In the genomic region with DNA sequence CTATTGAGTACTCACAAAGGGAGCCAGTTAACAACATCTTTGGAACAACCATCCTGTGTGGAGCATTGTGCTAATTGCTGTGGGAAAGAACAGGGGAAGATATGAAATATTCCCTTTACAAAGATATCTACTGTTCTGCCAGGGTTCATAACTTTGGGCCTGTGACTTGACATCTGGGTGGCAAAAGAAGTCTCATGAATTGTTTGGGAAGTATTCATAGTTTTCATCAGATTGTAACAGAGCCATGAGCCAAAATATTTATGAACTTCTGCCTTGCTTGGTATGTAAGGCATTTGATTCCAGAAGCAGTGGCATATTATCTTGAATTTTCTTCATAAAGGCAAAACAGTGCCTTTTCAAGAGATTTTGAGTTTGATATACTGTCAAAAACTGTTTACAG, we compare ENCODE assay signal across 26 cellular contexts.
DNase-seq lines count a peak whose midpoint lies in the region; ATAC-seq and TF ChIP-seq lines count a peak whose summit lies in the region.
"Had no signal": no experiment of that assay in that cellular context is flagged by ENCODE, and none has a peak within 500 bp of the region (broad histone marks: within the 10 kb centered on the region; RNA-seq: fewer than 3 reads in every experiment).

No MANE protein-coding gene starts in this region.

- H4K91ac ChIP-seq in IMR-90 (ENCODE audit: insufficient read depth, low read depth, low read length): 0 out of 2 replicates have a peak overlapping the region, but pooled peaks have one; percentile 5

- intact Hi-C loops in IMR-90 (cut with micrococcal nuclease) (no loop called here), left cardiac atrium (cut with DNase I) (no loop called here), left ventricle myocardium superior (cut with micrococcal nuclease) (no loop called here)

- no peak overlapping the region for H3K14ac ChIP-seq in IMR-90 (replicated peaks; ENCODE audit: low read depth, low read length)

- peaks cover 2% of the 10 kb centered on the region; the same call in 1 of the 2 replicates for H3K9me3 ChIP-seq in IMR-90 (ENCODE audit: control insufficient read depth, insufficient read depth, low read length)
- H3K9me3 ChIP-seq: A549, upper lobe of left lung had no signal

- no peak for TF ChIP-seq RAD21 in IMR-90 (IDR thresholded peaks at IDR 0.05; ENCODE audit: low read length)

- H3K4me3 ChIP-seq in AG09309 (ENCODE audit: control insufficient read depth, low read depth, low read length) (no peak overlapping the region), IMR-90 (ENCODE audit: insufficient read depth, low read depth, low read length) (no peak overlapping the region)
- H3K4me3 ChIP-seq: A549, upper lobe of left lung had no signal

- H3K36me3 Mint-ChIP-seq in osteocyte (ENCODE audit: unreplicated experiment): no peaks in the 10 kb centered on the region
- H3K36me3 Mint-ChIP-seq: CD4-positive, CD25-positive, alpha-beta regulatory T cell; memory B cell had no signal

- H3K9ac ChIP-seq in IMR-90 (ENCODE audit: low read depth, low read length): no peak overlapping the region

- 0 out of 2 replicates have a peak overlapping the region, but pooled peaks have one; percentile 14 for H2AK5ac ChIP-seq in IMR-90 (ENCODE audit: low read depth, low read length)

- H3K27ac ChIP-seq in IMR-90 (ENCODE audit: insufficient read depth, low read length): no peak overlapping the region
- H3K27ac ChIP-seq: A549, HL-60, upper lobe of left lung had no signal

- H3K4ac ChIP-seq in IMR-90 (ENCODE audit: low read depth, low read length): peak overlapping the region; percentile 49; the same call in 1 of the 2 replicates

- no peak for TF ChIP-seq POLR2A in IMR-90 (IDR thresholded peaks at IDR 0.05; ENCODE audit: low read depth, low read length)

- no peaks in the 10 kb centered on the region for H3K79me1 ChIP-seq in IMR-90 (ENCODE audit: low read depth in 1 of 2, low read length in 2 of 2)

- H3K4me3 Mint-ChIP-seq in osteocyte (ENCODE audit: unreplicated experiment): no peak overlapping the region
- H3K4me3 Mint-ChIP-seq: activated T-cell treated with anti-CD3 and anti-CD28 coated beads, Interleukin-2, amount 50 U/mL, for 4 hours; CD4-positive, CD25-positive, alpha-beta regulatory T cell; memory B cell; naive thymus-derived CD4-positive, alpha-beta T cell had no signal

- no peak overlapping the region for H3K23ac ChIP-seq in IMR-90 (ENCODE audit: low read depth, low read length)

- H3K36me3 ChIP-seq in IMR-90 (ENCODE audit: control insufficient read depth, insufficient read depth, low read length): no peaks in the 10 kb centered on the region
- H3K36me3 ChIP-seq: upper lobe of left lung had no signal

- DNase-seq in AG09309 (ENCODE audit: low read depth) (peak; percentile 62), IMR-90 (peak; percentile 54), dedifferentiated amniotic fluid mesenchymal stem cell (ENCODE audit: extremely low spot score) (peak; percentile 26), osteocyte (ENCODE audit: extremely low spot score, unreplicated experiment) (no peak), cortex of kidney (lab: John Stamatoyannopoulos, UW) (no peak), occipital lobe (lab: John Stamatoyannopoulos, UW) (no peak), left cardiac atrium (no peak), left ventricle myocardium superior (no peak)
- DNase-seq: activated CD4-positive, CD25-positive, alpha-beta regulatory T cell treated with anti-CD3 and anti-CD28 coated beads, Interleukin-2, amount 50 U/mL, for 72 hours; activated naive CD4-positive, alpha-beta T cell; activated T-cell treated with anti-CD3 and anti-CD28 coated beads, Interleukin-2, amount 50 U/mL, for 4 hours; amygdala; CD4-positive, CD25-positive, alpha-beta regulatory T cell; GDM1; naive thymus-derived CD4-positive, alpha-beta T cell; NCI-H1105 treated with DMSO at 0.1 percent for 48 hours; NCI-H2029 treated with DMSO at 0.1 percent for 48 hours; NCI-H226; NCI-H774; right cardiac atrium; SW 1271 had no signal

- no peak overlapping the region for H2AK9ac ChIP-seq in IMR-90 (replicated peaks; ENCODE audit: low read depth, low read length, poor library complexity)

- dilution Hi-C loops in IMR-90 (cut with HindIII; ENCODE audit: low sequenced_read_pairs, unreplicated experiment): no loop called here

- BruUV-seq in IMR-90 (replicated peaks; lab: Mats Ljungman, UMichigan): no TSS peak

- peaks cover 3% of the 10 kb centered on the region; the same call in 1 of the 2 replicates for H3K4me1 ChIP-seq in IMR-90 (ENCODE audit: control insufficient read depth, insufficient read depth, low read length)
- H3K4me1 ChIP-seq: A549, upper lobe of left lung had no signal

- H3K27me3 ChIP-seq in IMR-90 (ENCODE audit: control insufficient read depth, insufficient read depth, low read length): no peaks in the 10 kb centered on the region
- H3K27me3 ChIP-seq: upper lobe of left lung had no signal

- H2BK15ac ChIP-seq in IMR-90 (ENCODE audit: low read depth, low read length): peak overlapping the region; percentile 39; the same call in 2 of the 3 replicates

- no peak for TF ChIP-seq CTCF in AG09309 (IDR thresholded peaks at IDR 0.05; ENCODE audit: control insufficient read depth, insufficient read depth, low read depth, low read length, missing control alignments)
- TF ChIP-seq CTCF in IMR-90 (conservative IDR thresholded peaks at IDR 0.05; ENCODE audit: low read depth, low read length): no peak
- no peak for TF ChIP-seq CTCF in osteocyte (IDR thresholded peaks at IDR 0.05)

- peak overlapping the region; percentile 38; the same call in 1 of the 2 replicates for H3K18ac ChIP-seq in IMR-90 (ENCODE audit: low read depth, low read length)

- H2BK5ac ChIP-seq in IMR-90 (ENCODE audit: low read depth, low read length, poor library complexity, severe bottlenecking): peak overlapping the region; percentile 70

- no peaks in the 10 kb centered on the region for H3K9me3 Mint-ChIP-seq in osteocyte (ENCODE audit: unreplicated experiment)
- H3K9me3 Mint-ChIP-seq: activated T-cell treated with anti-CD3 and anti-CD28 coated beads, Interleukin-2, amount 50 U/mL, for 4 hours had no signal

- CTCF ChIA-PET in IMR-90 (lab: Yijun Ruan, JAX): no interaction called here

- POLR2A ChIA-PET in IMR-90 (lab: Charles Lee; ENCODE audit: unreplicated experiment): no interaction called here

- H4K5ac ChIP-seq in IMR-90 (ENCODE audit: low read depth, low read length): no peak overlapping the region

- peak overlapping the region; percentile 27 for H3K27ac Mint-ChIP-seq in osteocyte (ENCODE audit: unreplicated experiment)
- H3K27ac Mint-ChIP-seq: CD4-positive, CD25-positive, alpha-beta regulatory T cell; memory B cell; naive thymus-derived CD4-positive, alpha-beta T cell had no signal

- in situ Hi-C loops in IMR-90 (cut with MboI; ENCODE audit: low sequenced_read_pairs): no loop called here

- no peaks in the 10 kb centered on the region for H4K20me1 ChIP-seq in IMR-90 (ENCODE audit: insufficient read depth, low read length)

- H3K56ac ChIP-seq in IMR-90 (ENCODE audit: extremely low read depth, insufficient read depth, low read length): no peak overlapping the region

- no peak overlapping the region for H2AFZ ChIP-seq in IMR-90 (replicated peaks; ENCODE audit: low read length, poor library complexity)

- no peaks in the 10 kb centered on the region for H3K27me3 Mint-ChIP-seq in osteocyte (ENCODE audit: unreplicated experiment)
- H3K27me3 Mint-ChIP-seq: CD4-positive, CD25-positive, alpha-beta regulatory T cell; memory B cell had no signal

- ATAC-seq in IMR-90 (ENCODE audit: low read depth) (peak; percentile 86), left cardiac atrium (no peak), left ventricle myocardium superior (no peak)
- ATAC-seq: A549; activated T-cell treated with anti-CD3 and anti-CD28 coated beads, Interleukin-2, amount 50 U/mL, for 4 hours; naive thymus-derived CD4-positive, alpha-beta T cell; right cardiac atrium; Right ventricle myocardium inferior had no signal

- H4K8ac ChIP-seq in IMR-90 (ENCODE audit: low read depth in 2 of 2, low read length in 2 of 2): peak overlapping the region in 1 of 2 experiments; percentile 43; a peak in 1 of 4 replicates

- peaks cover 11% of the 10 kb centered on the region for H3K4me1 Mint-ChIP-seq in osteocyte (ENCODE audit: unreplicated experiment)
- H3K4me1 Mint-ChIP-seq: CD4-positive, CD25-positive, alpha-beta regulatory T cell; memory B cell; naive thymus-derived CD4-positive, alpha-beta T cell had no signal

- peak overlapping the region; percentile 63; the same call in 1 of the 2 replicates for H2BK20ac ChIP-seq in IMR-90 (ENCODE audit: low read depth, low read length)

- peak overlapping the region; percentile 72 for H2BK120ac ChIP-seq in IMR-90 (ENCODE audit: low read depth, low read length)

- no peaks in the 10 kb centered on the region for H3K9me1 ChIP-seq in IMR-90 (ENCODE audit: insufficient read depth, low read length)

- H3K4me2 ChIP-seq in IMR-90 (ENCODE audit: low read depth, low read length): no peak overlapping the region; the same call in 1 of the 2 replicates
- H3K4me2 ChIP-seq: A549 had no signal

TF ChIP-seq in IMR-90, 13 proteins besides CTCF, POLR2A, EP300 and RAD21 (continues in another document):
- TF ChIP-seq FOS (IDR thresholded peaks at IDR 0.05; ENCODE audit: low read depth, low read length) (no peak), NFE2L2 (IDR thresholded peaks at IDR 0.05; ENCODE audit: low read depth, low read length) (no peak), RFX5 (IDR thresholded peaks at IDR 0.05; ENCODE audit: low read depth, low read length) (no peak), SMC3 (IDR thresholded peaks at IDR 0.05; ENCODE audit: low read depth, low read length) (no peak), MXI1 (IDR thresholded peaks at IDR 0.05; ENCODE audit: borderline replicate concordance, low read depth, low read length) (no peak), CHD1 (IDR thresholded peaks at IDR 0.05; ENCODE audit: low read depth, low read length) (no peak), RCOR1 (IDR thresholded peaks at IDR 0.05; ENCODE audit: insufficient replicate concordance, low read length) (no peak), MAFK (IDR thresholded peaks at IDR 0.05; ENCODE audit: low read depth, low read length) (no peak)
- TF ChIP-seq, protein P1, sequence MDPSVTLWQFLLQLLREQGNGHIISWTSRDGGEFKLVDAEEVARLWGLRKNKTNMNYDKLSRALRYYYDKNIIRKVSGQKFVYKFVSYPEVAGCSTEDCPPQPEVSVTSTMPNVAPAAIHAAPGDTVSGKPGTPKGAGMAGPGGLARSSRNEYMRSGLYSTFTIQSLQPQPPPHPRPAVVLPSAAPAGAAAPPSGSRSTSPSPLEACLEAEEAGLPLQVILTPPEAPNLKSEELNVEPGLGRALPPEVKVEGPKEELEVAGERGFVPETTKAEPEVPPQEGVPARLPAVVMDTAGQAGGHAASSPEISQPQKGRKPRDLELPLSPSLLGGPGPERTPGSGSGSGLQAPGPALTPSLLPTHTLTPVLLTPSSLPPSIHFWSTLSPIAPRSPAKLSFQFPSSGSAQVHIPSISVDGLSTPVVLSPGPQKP (IDR thresholded peaks at IDR 0.05; ENCODE audit: borderline replicate concordance, low read depth, low read length): no peak

Comparison
In these comparisons a context has a peak if more than half of its experiments do, and no peak if none do; other contexts are left out.
1. DNase-seq: peak in AG09309 (single experiment), IMR-90 (single experiment) and dedifferentiated amniotic fluid mesenchymal stem cell (single experiment); none in osteocyte (single experiment), cortex of kidney (single experiment), occipital lobe (single experiment), left cardiac atrium (single experiment) and left ventricle myocardium superior (single experiment).